Comparison of ENCODE assay signal across 1 cellular context in the genomic region with DNA sequence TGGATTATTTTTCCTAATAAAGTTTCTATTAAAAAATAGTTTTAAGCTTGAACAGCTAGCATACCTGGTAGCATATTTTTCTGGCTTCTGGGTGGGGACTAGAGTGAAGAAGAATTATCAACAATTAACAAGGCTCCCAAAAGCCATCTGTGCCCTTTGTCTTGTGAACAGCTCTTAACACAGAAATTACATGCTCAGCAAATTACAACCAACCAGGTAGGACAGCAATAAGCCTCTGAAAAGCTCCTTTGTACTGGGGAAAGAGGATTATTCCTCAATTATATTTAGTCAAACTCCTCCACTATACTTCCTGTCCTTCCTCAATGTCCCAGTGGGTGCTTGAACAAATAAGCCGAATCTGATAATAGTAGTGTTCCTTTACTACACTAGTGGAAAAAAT.
TF ChIP-seq lines count a peak whose summit lies in the region.

No MANE protein-coding gene starts in this region.

TF ChIP-seq in HepG2, 621 proteins besides CTCF, POLR2A, EP300 and RAD21 (continued from another document):
- TF ChIP-seq ZNF710 (CRISPR knock-in tag; IDR thresholded peaks at IDR 0.05; ENCODE audit: borderline replicate concordance) (no peak), ZNF207 (IDR thresholded peaks at IDR 0.05; ENCODE audit: borderline replicate concordance) (no peak)
TF ChIP-seq in HepG2: peak in this region for 2.
